Comparison of ENCODE assay signal across 8 cellular contexts in the genomic region with DNA sequence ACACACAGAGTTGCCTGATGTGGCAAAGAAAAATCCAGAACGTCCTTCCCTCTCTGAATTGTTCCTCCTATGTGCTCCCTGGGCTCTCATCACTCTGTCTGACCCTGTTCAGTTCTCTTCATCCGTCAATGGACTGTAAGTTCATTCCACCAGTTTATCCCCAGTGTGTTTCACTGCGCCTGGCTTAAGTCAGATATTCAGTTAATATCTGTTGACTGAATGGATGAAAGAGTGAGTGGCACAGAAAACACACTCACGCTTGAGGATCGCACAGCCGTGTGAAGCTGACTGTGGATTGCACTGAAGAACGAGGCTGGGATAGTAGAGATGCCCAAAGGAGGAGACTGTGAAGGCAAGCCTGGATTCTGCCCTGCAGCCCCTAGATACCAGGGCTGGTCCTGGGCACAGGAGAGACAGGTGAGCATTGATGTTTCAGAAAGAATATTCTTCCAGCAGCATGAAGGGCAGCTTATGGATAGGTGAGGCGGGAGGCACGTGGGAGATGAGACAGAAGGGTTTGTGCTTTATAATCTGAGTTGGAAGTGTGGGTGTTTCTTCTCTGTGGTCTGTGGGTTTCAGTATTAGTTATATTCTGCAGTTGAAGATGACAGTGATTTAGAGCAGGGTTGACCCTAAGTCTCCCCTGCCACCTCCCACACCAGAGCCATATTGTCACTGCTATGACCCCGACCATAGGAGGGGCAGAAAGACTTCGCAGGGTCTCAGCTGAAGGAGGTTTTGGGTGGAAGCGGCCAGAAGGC.
DNase-seq lines count a peak whose midpoint lies in the region; ATAC-seq, FAIRE-seq and TF ChIP-seq lines count a peak whose summit lies in the region.

No MANE protein-coding gene starts in this region.

- FAIRE-seq in GM12892 (lab: Jason Lieb, UNC) = no peak

- H3K27ac Mint-ChIP-seq in activated naive CD4-positive, alpha-beta T cell treated with anti-CD3 and anti-CD28 coated beads for 36 hours = no peak overlapping the region

- TF ChIP-seq POLR2A in GM12892 (IDR thresholded peaks at IDR 0.05; ENCODE audit: low read depth, low read length) = no peak

- H3K9me2 ChIP-seq in PC-9 (ENCODE audit: insufficient read depth) = no peaks in the 10 kb centered on the region

- no peaks in the 10 kb centered on the region for H3K79me2 ChIP-seq in PC-9 (ENCODE audit: low read depth)

- peaks cover 66% of the 10 kb centered on the region for H3K4me1 ChIP-seq in PC-9 (replicated peaks; ENCODE audit: insufficient read depth)

- no TSS peak for BruUV-seq in PC-9 (replicated peaks; lab: Mats Ljungman, UMichigan)

- TF ChIP-seq CTCF in PC-9 (conservative IDR thresholded peaks at IDR 0.05) = no peak

- H3K4me2 ChIP-seq in PC-9 = no peak overlapping the region

- no peaks in the 10 kb centered on the region for H3K36me3 ChIP-seq in PC-9 (ENCODE audit: low read depth)

- H4K20me1 ChIP-seq in PC-9 (ENCODE audit: insufficient read depth) = no peaks in the 10 kb centered on the region

- peak; percentile 100 for ATAC-seq in GM19351 (IDR thresholded peaks at IDR 0.05; ENCODE audit: unreplicated experiment)
- ATAC-seq in HG02870 (IDR thresholded peaks at IDR 0.05; ENCODE audit: unreplicated experiment) = peak; percentile 100

- no peaks in the 10 kb centered on the region for H3K36me3 Mint-ChIP-seq in activated naive CD4-positive, alpha-beta T cell treated with anti-CD3 and anti-CD28 coated beads for 36 hours (ENCODE audit: low read depth)

- H3K9me3 Mint-ChIP-seq in activated naive CD4-positive, alpha-beta T cell treated with anti-CD3 and anti-CD28 coated beads for 36 hours = no peaks in the 10 kb centered on the region

- H3K4me1 Mint-ChIP-seq in activated naive CD4-positive, alpha-beta T cell treated with anti-CD3 and anti-CD28 coated beads for 36 hours (ENCODE audit: low read depth) = no peaks in the 10 kb centered on the region

- H3F3A ChIP-seq in PC-9 (ENCODE audit: insufficient read depth, low read depth) = peaks cover 46% of the 10 kb centered on the region

- CTCF ChIA-PET in PC-9 (lab: Charles Lee) = no interaction called here
- CTCF ChIA-PET in activated naive CD4-positive, alpha-beta T cell treated with anti-CD3 and anti-CD28 coated beads for 36 hours (lab: Charles Lee) = interaction anchor here (1.3 kb wide), 1 partner anchor 17 kb away, joined by 4 read pairs; no protein-coding TSS in a partner anchor

- intact Hi-C loops in PC-9 (cut with micrococcal nuclease; ENCODE audit: unreplicated experiment) = no loop called here
- intact Hi-C loops in activated naive CD4-positive, alpha-beta T cell treated with anti-CD3 and anti-CD28 coated beads for 36 hours (cut with micrococcal nuclease) = no loop called here

- DNase-seq in GM12892 (ENCODE audit: insufficient read length) (peak; percentile 16), PC-9 (no peak), COLO668 (lab: John Stamatoyannopoulos, UW; ENCODE audit: unreplicated experiment) (no peak), germinal center (ENCODE audit: low spot score) (no peak)
- DNase-seq in activated naive CD4-positive, alpha-beta T cell treated with anti-CD3 and anti-CD28 coated beads for 36 hours = no peak
- no peak for DNase-seq in activated CD4-positive, CD25-positive, alpha-beta regulatory T cell (lab: John Stamatoyannopoulos, UW)

- POLR2A ChIA-PET in PC-9 (lab: Charles Lee; ENCODE audit: unreplicated experiment) = no interaction called here

- peaks cover 4% of the 10 kb centered on the region for H3K27me3 Mint-ChIP-seq in activated naive CD4-positive, alpha-beta T cell treated with anti-CD3 and anti-CD28 coated beads for 36 hours (ENCODE audit: low read depth)

- H3K27me3 ChIP-seq in PC-9 (ENCODE audit: insufficient read depth, low read depth) = no peaks in the 10 kb centered on the region

- H3K27ac ChIP-seq in PC-9 = peak overlapping the region; percentile 99; the same call in 1 of the 2 replicates

- H3K4me3 Mint-ChIP-seq in activated naive CD4-positive, alpha-beta T cell treated with anti-CD3 and anti-CD28 coated beads for 36 hours = no peak overlapping the region

- H3K9me3 ChIP-seq in PC-9 (ENCODE audit: insufficient read depth, low read depth) = no peaks in the 10 kb centered on the region

- no peak overlapping the region for H2AFZ ChIP-seq in PC-9

- no peak overlapping the region for H3K4me3 ChIP-seq in PC-9
